ENCODE assay signal across 8 cellular contexts in the genomic region with DNA sequence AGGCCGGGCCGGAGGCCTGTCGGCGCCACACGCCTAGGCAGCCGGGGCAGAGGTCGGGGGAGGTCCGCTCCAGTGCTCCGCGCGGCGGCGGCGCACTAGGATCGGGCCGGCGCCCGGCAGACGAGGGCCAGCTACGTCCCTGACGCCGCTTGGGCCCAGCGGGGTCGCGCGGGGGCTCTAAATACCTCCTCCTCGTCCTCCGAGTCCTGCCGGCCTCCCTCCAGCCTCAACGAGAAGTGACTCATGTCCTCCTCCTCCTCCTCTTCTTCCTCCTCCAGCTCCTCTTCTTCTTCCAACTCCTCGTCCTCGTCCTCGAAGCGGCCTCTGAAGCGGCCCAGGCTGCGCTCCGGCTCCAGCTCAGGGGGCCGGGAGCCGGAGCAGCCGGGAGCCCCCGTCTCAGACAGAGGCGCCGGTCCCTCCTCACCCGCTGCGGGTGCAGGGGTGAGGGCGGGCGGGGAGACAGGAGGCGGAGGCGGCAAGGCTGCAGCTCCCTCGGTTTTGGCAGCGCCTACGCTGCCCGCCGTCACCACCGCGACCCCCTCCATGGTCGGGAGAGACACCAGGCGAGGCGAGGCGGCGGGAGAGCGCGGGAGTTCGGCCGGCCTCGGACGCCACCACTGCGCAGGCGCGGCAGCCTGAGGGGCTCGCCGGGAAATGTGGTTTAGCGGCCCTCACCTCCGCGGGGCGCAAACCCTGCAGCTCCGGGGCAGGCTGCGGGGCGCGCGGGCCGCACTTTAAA. TPM values are rescaled to one million over a fixed set of nuclear protein-coding genes. Genes with fewer than 3 reads are reported as not detected.
DNase-seq lines count a peak whose midpoint lies in the region; ATAC-seq, FAIRE-seq and TF ChIP-seq lines count a peak whose summit lies in the region.

A gene with protein sequence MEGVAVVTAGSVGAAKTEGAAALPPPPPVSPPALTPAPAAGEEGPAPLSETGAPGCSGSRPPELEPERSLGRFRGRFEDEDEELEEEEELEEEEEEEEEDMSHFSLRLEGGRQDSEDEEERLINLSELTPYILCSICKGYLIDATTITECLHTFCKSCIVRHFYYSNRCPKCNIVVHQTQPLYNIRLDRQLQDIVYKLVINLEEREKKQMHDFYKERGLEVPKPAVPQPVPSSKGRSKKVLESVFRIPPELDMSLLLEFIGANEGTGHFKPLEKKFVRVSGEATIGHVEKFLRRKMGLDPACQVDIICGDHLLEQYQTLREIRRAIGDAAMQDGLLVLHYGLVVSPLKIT (minus strand): TSS at position 619 of the 739 bp plus-strand sequence. CDS start 74 bp downstream, at position 545.

- no peaks in the 10 kb centered on the region for H3K4me1 ChIP-seq in fibroblast of lung (ENCODE audit: control insufficient read depth, extremely low read depth, insufficient read depth, low read length)
- peaks cover 6 to 11% of the 10 kb centered on the region in 2 donors for H3K4me1 ChIP-seq in naive thymus-derived CD4-positive, alpha-beta T cell (ENCODE audit: control insufficient read depth in 2 of 2, insufficient read depth in 2 of 2, low read length in 2 of 2)

- ATAC-seq in GM21423 (IDR thresholded peaks at IDR 0.05; ENCODE audit: unreplicated experiment) = peak; percentile 72
- peak; percentile 88 for ATAC-seq in naive thymus-derived CD4-positive, alpha-beta T cell
- ATAC-seq in stimulated activated memory B cell treated with anti-CD40 and anti-IgM and Interleukin-4, amounts not matched to agents 10 μg/mL and 1 μg/mL and 100 μg/mL, for 72 hours = peak; percentile 89

- peak in 1 of 2 donors; percentile 6 for TF ChIP-seq CTCF in fibroblast of lung (conservative IDR thresholded peaks at IDR 0.05 in 1 of 2, IDR thresholded peaks at IDR 0.05 in 1 of 2; ENCODE audit: low read depth in 1 of 2, low read length in 2 of 2)

- FAIRE-seq in RCC 7860 (lab: Jason Lieb, UNC) = no peak

- H3K4me2 ChIP-seq in fibroblast of lung (ENCODE audit: extremely low read depth, insufficient read depth, low read length) = peak within 1 kb of the TSS; percentile 59

- DNase-seq in DMS 273 treated with DMSO at 0.1 percent for 48 hours (lab: John Stamatoyannopoulos, UW) = peak; percentile 37
- DNase-seq in HuH-7.5 (ENCODE audit: low spot score) = peak; percentile 89
- DNase-seq in RCC 7860 (ENCODE audit: low spot score) = peak; percentile 73
- DNase-seq in activated T-helper 1 cell treated with anti-CD3 and anti-CD28 coated beads, Interleukin-2, amount 50 U/mL, for 16 hours (ENCODE audit: low read depth in 1 of 2, low spot score in 1 of 2) = peak; percentile 34 to 52
- peak; percentile 74 to 75 for DNase-seq in fibroblast of lung (ENCODE audit: low read depth in 2 of 2)
- peak; percentile 42 to 85 (median 70) for DNase-seq in naive thymus-derived CD4-positive, alpha-beta T cell

- H3K9me3 ChIP-seq in fibroblast of lung (ENCODE audit: control insufficient read depth, insufficient read depth, low read depth, low read length) = no peaks in the 10 kb centered on the region
- no peaks in the 10 kb centered on the region for H3K9me3 ChIP-seq in naive thymus-derived CD4-positive, alpha-beta T cell (ENCODE audit: control insufficient read depth in 2 of 3, low read length in 3 of 3)

- peaks cover 0 to 14% (median 9%) of the 10 kb centered on the region in 7 donors for H3K4me1 Mint-ChIP-seq in naive thymus-derived CD4-positive, alpha-beta T cell
- H3K4me1 Mint-ChIP-seq in stimulated activated memory B cell treated with anti-CD40 and anti-IgM and Interleukin-4, amounts not matched to agents 10 μg/mL and 1 μg/mL and 100 μg/mL, for 72 hours = no peaks in the 10 kb centered on the region

- POLR2A ChIA-PET in naive thymus-derived CD4-positive, alpha-beta T cell (lab: Charles Lee) = interaction anchor here (0.6 to 2.3 kb wide), 6 partner anchors 11 to 1657 kb away, joined by 3 to 24 read pairs (median 4); a partner anchor contains a TSS

- H3K27me3 ChIP-seq in fibroblast of lung (ENCODE audit: control insufficient read depth, insufficient read depth, low read length) = no peaks in the 10 kb centered on the region
- H3K27me3 ChIP-seq in naive thymus-derived CD4-positive, alpha-beta T cell (ENCODE audit: control insufficient read depth in 2 of 2, insufficient read depth in 2 of 2, low read length in 2 of 2) = no peaks in the 10 kb centered on the region

- peak within 1 kb of the TSS; percentile 69 to 94 (median 86) for H3K27ac Mint-ChIP-seq in naive thymus-derived CD4-positive, alpha-beta T cell
- H3K27ac Mint-ChIP-seq in stimulated activated memory B cell treated with anti-CD40 and anti-IgM and Interleukin-4, amounts not matched to agents 10 μg/mL and 1 μg/mL and 100 μg/mL, for 72 hours = peak within 1 kb of the TSS; percentile 90

- no peaks in the 10 kb centered on the region for H3K27me3 Mint-ChIP-seq in naive thymus-derived CD4-positive, alpha-beta T cell
- H3K27me3 Mint-ChIP-seq in stimulated activated memory B cell treated with anti-CD40 and anti-IgM and Interleukin-4, amounts not matched to agents 10 μg/mL and 1 μg/mL and 100 μg/mL, for 72 hours = no peaks in the 10 kb centered on the region

- intact Hi-C loops in naive thymus-derived CD4-positive, alpha-beta T cell (cut with micrococcal nuclease) = loop anchor here (1.0 to 5.0 kb wide), 4 partner anchors 17 to 496 kb away; a partner anchor contains a TSS

- no peaks in the 10 kb centered on the region for H4K20me1 ChIP-seq in fibroblast of lung (ENCODE audit: control insufficient read depth, extremely low read depth, insufficient read depth, low read length)

- H3K4me3 ChIP-seq in fibroblast of lung (replicated peaks in 1 of 4; ENCODE audit: control extremely low read depth in 1 of 4, insufficient read depth in 1 of 4, low read depth in 3 of 4, low read length in 4 of 4) = peak within 1 kb of the TSS; percentile 71 to 78 (median 76)
- H3K4me3 ChIP-seq in naive thymus-derived CD4-positive, alpha-beta T cell (ENCODE audit: low read length) = peak within 1 kb of the TSS; percentile 79

- CTCF ChIA-PET in naive thymus-derived CD4-positive, alpha-beta T cell (lab: Charles Lee) = interaction anchor here (0.9 kb wide), 1 partner anchor 17 kb away, joined by 3 read pairs; no protein-coding TSS in a partner anchor

- H3K36me3 ChIP-seq in fibroblast of lung (ENCODE audit: control insufficient read depth, insufficient read depth, low read length) = no peaks in the 10 kb centered on the region
- peaks cover 0 to 9% (median 0%) of the 10 kb centered on the region in 3 experiments for H3K36me3 ChIP-seq in naive thymus-derived CD4-positive, alpha-beta T cell (ENCODE audit: control insufficient read depth in 2 of 3, insufficient read depth in 3 of 3, low read length in 3 of 3)

- H2AFZ ChIP-seq in fibroblast of lung (ENCODE audit: low read length) = peak within 1 kb of the TSS; percentile 89

- peak within 1 kb of the TSS; percentile 74 for H3K27ac ChIP-seq in fibroblast of lung (ENCODE audit: insufficient read depth, low read length)
- peak within 1 kb of the TSS; percentile 80 for H3K27ac ChIP-seq in naive thymus-derived CD4-positive, alpha-beta T cell (ENCODE audit: low read depth, low read length)

- peak within 1 kb of the TSS; percentile 83 to 95 (median 91) for H3K4me3 Mint-ChIP-seq in naive thymus-derived CD4-positive, alpha-beta T cell
- peak within 1 kb of the TSS; percentile 96 for H3K4me3 Mint-ChIP-seq in stimulated activated memory B cell treated with anti-CD40 and anti-IgM and Interleukin-4, amounts not matched to agents 10 μg/mL and 1 μg/mL and 100 μg/mL, for 72 hours

- H3K9me3 Mint-ChIP-seq in naive thymus-derived CD4-positive, alpha-beta T cell = no peaks in the 10 kb centered on the region
- no peaks in the 10 kb centered on the region for H3K9me3 Mint-ChIP-seq in stimulated activated memory B cell treated with anti-CD40 and anti-IgM and Interleukin-4, amounts not matched to agents 10 μg/mL and 1 μg/mL and 100 μg/mL, for 72 hours

- H3K9ac ChIP-seq in fibroblast of lung (ENCODE audit: insufficient read depth, low read length) = peak within 1 kb of the TSS; percentile 69

- H3K79me2 ChIP-seq in fibroblast of lung (ENCODE audit: control insufficient read depth, insufficient read depth, low read length) = peaks cover 14% of the 10 kb centered on the region

- H3K36me3 Mint-ChIP-seq in naive thymus-derived CD4-positive, alpha-beta T cell = peaks cover 0 to 4% (median 0%) of the 10 kb centered on the region in 5 donors
- no peaks in the 10 kb centered on the region for H3K36me3 Mint-ChIP-seq in stimulated activated memory B cell treated with anti-CD40 and anti-IgM and Interleukin-4, amounts not matched to agents 10 μg/mL and 1 μg/mL and 100 μg/mL, for 72 hours

RNA-seq across cellular contexts. Expression of the gene that starts here (rescaled TPM):
- total RNA-seq in fibroblast of lung = 8.9 and 12.1 TPM in 2 replicates
- 13.2 and 13.3 TPM in 2 replicates for polyA plus RNA-seq in fibroblast of lung
- polyA plus RNA-seq in fibroblast of lung (2012) = 9.8 and 10.2 TPM in 2 replicates
- not detected in 2 replicates for polyA minus RNA-seq in fibroblast of lung (ENCODE audit: low replicate concordance)
- total RNA-seq in naive thymus-derived CD4-positive, alpha-beta T cell = 10 to 100 TPM in 1 of 5 experiments, 1 to 10 TPM in 4; 4.3 to 12.0 (median 6.6) TPM
- 1 to 10 TPM; 6.8 to 7.9 TPM for polyA plus RNA-seq in naive thymus-derived CD4-positive, alpha-beta T cell

Comparison
In these comparisons a context has a peak if more than half of its experiments do, and no peak if none do; other contexts are left out.
1. Peak in every context shown above with its lines: DNase-seq, ATAC-seq, H3K4me3 ChIP-seq and H3K27ac ChIP-seq.
2. DNase-seq: peak in every context shown above with its lines; median percentile 89 in HuH-7.5; 74 in fibroblast of lung; 73 in RCC 7860; 70 in naive thymus-derived CD4-positive, alpha-beta T cell; 43 in activated T-helper 1 cell treated with anti-CD3 and anti-CD28 coated beads, Interleukin-2, amount 50 U/mL, for 16 hours; 37 in DMS 273 treated with DMSO at 0.1 percent for 48 hours.